Comparison of ENCODE assay signal across 1 cellular context in genomic region chr14:49867831-49868719, GRCh38.
TF ChIP-seq lines count a peak whose summit lies in the region.

No MANE protein-coding gene starts in this region.

TF ChIP-seq in HepG2, 621 proteins besides CTCF, POLR2A, EP300 and RAD21 (continues in another document):
- TF ChIP-seq PHF8 (CRISPR knock-in tag; IDR thresholded peaks at IDR 0.05), result peak; percentile 87; the same call in 1 of the 2 replicates
- TF ChIP-seq IRF2 (CRISPR knock-in tag; IDR thresholded peaks at IDR 0.05), result peak; percentile 31
- peak; percentile 77 for TF ChIP-seq ASH2L (IDR thresholded peaks at IDR 0.05; ENCODE audit: insufficient read length, low read depth, low read length)
- TF ChIP-seq ZNF891 (CRISPR knock-in tag; IDR thresholded peaks at IDR 0.05), result peak; percentile 67; the same call in 1 of the 2 replicates
- TF ChIP-seq UBTF (CRISPR knock-in tag; IDR thresholded peaks at IDR 0.05), result 0 out of 2 replicates have a peak, but pooled peaks have one; percentile 30
- peak; percentile 75; the same call in 1 of the 2 replicates for TF ChIP-seq MAZ (IDR thresholded peaks at IDR 0.05; ENCODE audit: borderline replicate concordance, low read depth, low read length)
- TF ChIP-seq MAZ (CRISPR knock-in tag; IDR thresholded peaks at IDR 0.05; ENCODE audit: low read depth), result no peak
- TF ChIP-seq ZNF280D (CRISPR knock-in tag; IDR thresholded peaks at IDR 0.05), result peak; percentile 66; the same call in 1 of the 2 replicates
- no peak for TF ChIP-seq SOX6 (IDR thresholded peaks at IDR 0.05)
- TF ChIP-seq SOX6 (CRISPR knock-in tag; IDR thresholded peaks at IDR 0.05), result peak; percentile 62
- TF ChIP-seq SUZ12 (IDR thresholded peaks at IDR 0.05; ENCODE audit: low read depth, low read length), result no peak
- TF ChIP-seq ZNF329 (CRISPR knock-in tag; IDR thresholded peaks at IDR 0.05; ENCODE audit: low read depth), result no peak
- no peak for TF ChIP-seq ZEB1 (IDR thresholded peaks at IDR 0.05; ENCODE audit: insufficient replicate concordance, low read depth)
- TF ChIP-seq ZNF263 (CRISPR knock-in tag; IDR thresholded peaks at IDR 0.05), result 0 out of 2 replicates have a peak, but pooled peaks have one; percentile 36
- peak; percentile 44; the same call in 1 of the 2 replicates for TF ChIP-seq TAF1 (CRISPR knock-in tag; IDR thresholded peaks at IDR 0.05)
- TF ChIP-seq ZNF616 (CRISPR knock-in tag; IDR thresholded peaks at IDR 0.05; ENCODE audit: low read depth), result no peak
- 0 out of 2 replicates have a peak, but pooled peaks have one; percentile 58 for TF ChIP-seq ZNF510 (CRISPR knock-in tag; IDR thresholded peaks at IDR 0.05; ENCODE audit: low read depth)
- peak; percentile 22; the same call in 1 of the 2 replicates for TF ChIP-seq STAG1 (CRISPR knock-in tag; IDR thresholded peaks at IDR 0.05)
- no peak; the same call in 1 of the 2 replicates for TF ChIP-seq ARID3A (IDR thresholded peaks at IDR 0.05; ENCODE audit: low read depth, low read length)
- TF ChIP-seq ZBTB10 (CRISPR knock-in tag; IDR thresholded peaks at IDR 0.05; ENCODE audit: borderline replicate concordance), result no peak
- peak; percentile 65; the same call in 1 of the 2 replicates for TF ChIP-seq HOXA3 (CRISPR knock-in tag; IDR thresholded peaks at IDR 0.05)
- TF ChIP-seq ZNF34 (CRISPR knock-in tag; IDR thresholded peaks at IDR 0.05; ENCODE audit: borderline replicate concordance), result no peak
- TF ChIP-seq TEF (CRISPR knock-in tag; IDR thresholded peaks at IDR 0.05), result peak; percentile 41; the same call in 1 of the 2 replicates
- TF ChIP-seq ZFX (CRISPR knock-in tag; IDR thresholded peaks at IDR 0.05; ENCODE audit: low read depth), result peak; percentile 93
- TF ChIP-seq HNRNPUL1 (IDR thresholded peaks at IDR 0.05; ENCODE audit: low read depth, low read length), result no peak
- 0 out of 2 replicates have a peak, but pooled peaks have one; percentile 52 for TF ChIP-seq ZMYM4 (CRISPR knock-in tag; IDR thresholded peaks at IDR 0.05)
- TF ChIP-seq TEAD3 (CRISPR knock-in tag; optimal IDR thresholded peaks at IDR 0.05; ENCODE audit: borderline replicate concordance), result no peak
- no peak for TF ChIP-seq SOX13 (IDR thresholded peaks at IDR 0.05)
- TF ChIP-seq SOX13 (CRISPR knock-in tag; conservative IDR thresholded peaks at IDR 0.05 in 1 of 2, IDR thresholded peaks at IDR 0.05 in 1 of 2), result peak in 1 of 2 experiments; percentile 54; a peak in 1 of 4 replicates
- no peak for TF ChIP-seq PLRG1 (conservative IDR thresholded peaks at IDR 0.05)
- TF ChIP-seq ZNF260 (CRISPR knock-in tag; IDR thresholded peaks at IDR 0.05; ENCODE audit: borderline replicate concordance, low read depth), result no peak
- 0 out of 2 replicates have a peak, but pooled peaks have one; percentile 75 for TF ChIP-seq SATB2 (CRISPR knock-in tag; IDR thresholded peaks at IDR 0.05)
- TF ChIP-seq ZNF225 (CRISPR knock-in tag; IDR thresholded peaks at IDR 0.05), result no peak
- peak; percentile 70; the same call in 1 of the 2 replicates for TF ChIP-seq POLR2G (IDR thresholded peaks at IDR 0.05; ENCODE audit: low read depth, low read length)
- no peak for TF ChIP-seq GATAD1 (CRISPR knock-in tag; IDR thresholded peaks at IDR 0.05)
- TF ChIP-seq ATF1 (CRISPR knock-in tag; IDR thresholded peaks at IDR 0.05), result no peak
- TF ChIP-seq ZNF557 (CRISPR knock-in tag; IDR thresholded peaks at IDR 0.05), result no peak
- TF ChIP-seq MTA3 (CRISPR knock-in tag; IDR thresholded peaks at IDR 0.05), result no peak
- TF ChIP-seq YEATS2 (CRISPR knock-in tag; IDR thresholded peaks at IDR 0.05; ENCODE audit: borderline replicate concordance), result peak; percentile 44; the same call in 1 of the 2 replicates
- TF ChIP-seq ZFP62 (CRISPR knock-in tag; IDR thresholded peaks at IDR 0.05), result no peak
- TF ChIP-seq TIGD3 (CRISPR knock-in tag; IDR thresholded peaks at IDR 0.05; ENCODE audit: borderline replicate concordance), result 0 out of 2 replicates have a peak, but pooled peaks have one; percentile 12
- TF ChIP-seq MIER2 (CRISPR knock-in tag; IDR thresholded peaks at IDR 0.05), result 0 out of 2 replicates have a peak, but pooled peaks have one; percentile 8
- TF ChIP-seq HIVEP1 (CRISPR knock-in tag; IDR thresholded peaks at IDR 0.05), result no peak
- no peak for TF ChIP-seq SP1 (IDR thresholded peaks at IDR 0.05)
- TF ChIP-seq SP1 (CRISPR knock-in tag; IDR thresholded peaks at IDR 0.05), result peak; percentile 50; the same call in 1 of the 2 replicates
- TF ChIP-seq MYC (CRISPR knock-in tag; IDR thresholded peaks at IDR 0.05; ENCODE audit: borderline replicate concordance), result peak; percentile 40; the same call in 1 of the 2 replicates
- TF ChIP-seq PRDM15 (CRISPR knock-in tag; IDR thresholded peaks at IDR 0.05), result 0 out of 2 replicates have a peak, but pooled peaks have one; percentile 16
- peak; percentile 68; the same call in 1 of the 2 replicates for TF ChIP-seq ZNF232 (CRISPR knock-in tag; IDR thresholded peaks at IDR 0.05; ENCODE audit: borderline replicate concordance)
- no peak for TF ChIP-seq CHCHD3 (CRISPR knock-in tag; IDR thresholded peaks at IDR 0.05)
